Comparison of ENCODE assay signal across 1 cellular context in the genomic region with DNA sequence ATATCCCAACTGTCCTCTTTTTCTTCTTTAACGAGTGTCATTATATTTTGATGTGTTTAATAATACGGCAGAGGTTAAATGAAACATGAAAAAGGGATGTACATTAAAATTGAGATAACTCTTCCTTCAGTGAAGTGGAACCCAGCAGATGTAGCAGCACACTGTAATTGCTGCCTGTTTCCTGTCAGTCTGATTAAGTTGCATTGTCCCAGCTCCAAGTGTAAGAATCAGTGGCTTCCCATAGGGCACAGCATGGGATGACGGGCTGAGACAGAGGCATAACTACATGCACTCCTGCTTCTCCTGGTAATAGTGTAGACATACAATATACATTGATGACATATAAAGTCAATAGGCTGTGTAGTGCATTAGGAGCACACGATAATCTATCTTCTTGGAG.
TF ChIP-seq lines count a peak whose summit lies in the region.

No MANE protein-coding gene starts in this region.

TF ChIP-seq in SK-N-SH treated with all-trans-retinoic acid at 6 μM for 48 hours, 23 proteins besides CTCF, POLR2A, EP300 and RAD21 (continued from another document):
- TF ChIP-seq, protein P1, sequence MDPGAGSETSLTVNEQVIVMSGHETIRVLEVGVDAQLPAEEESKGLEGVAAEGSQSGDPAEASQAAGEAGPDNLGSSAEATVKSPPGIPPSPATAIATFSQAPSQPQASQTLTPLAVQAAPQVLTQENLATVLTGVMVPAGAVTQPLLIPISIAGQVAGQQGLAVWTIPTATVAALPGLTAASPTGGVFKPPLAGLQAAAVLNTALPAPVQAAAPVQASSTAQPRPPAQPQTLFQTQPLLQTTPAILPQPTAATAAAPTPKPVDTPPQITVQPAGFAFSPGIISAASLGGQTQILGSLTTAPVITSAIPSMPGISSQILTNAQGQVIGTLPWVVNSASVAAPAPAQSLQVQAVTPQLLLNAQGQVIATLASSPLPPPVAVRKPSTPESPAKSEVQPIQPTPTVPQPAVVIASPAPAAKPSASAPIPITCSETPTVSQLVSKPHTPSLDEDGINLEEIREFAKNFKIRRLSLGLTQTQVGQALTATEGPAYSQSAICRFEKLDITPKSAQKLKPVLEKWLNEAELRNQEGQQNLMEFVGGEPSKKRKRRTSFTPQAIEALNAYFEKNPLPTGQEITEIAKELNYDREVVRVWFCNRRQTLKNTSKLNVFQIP (CRISPR knock-in tag; IDR thresholded peaks at IDR 0.05; ENCODE audit: borderline replicate concordance, low read depth): no peak
